23 cellular contexts compared by ENCODE assay signal in the genomic region with DNA sequence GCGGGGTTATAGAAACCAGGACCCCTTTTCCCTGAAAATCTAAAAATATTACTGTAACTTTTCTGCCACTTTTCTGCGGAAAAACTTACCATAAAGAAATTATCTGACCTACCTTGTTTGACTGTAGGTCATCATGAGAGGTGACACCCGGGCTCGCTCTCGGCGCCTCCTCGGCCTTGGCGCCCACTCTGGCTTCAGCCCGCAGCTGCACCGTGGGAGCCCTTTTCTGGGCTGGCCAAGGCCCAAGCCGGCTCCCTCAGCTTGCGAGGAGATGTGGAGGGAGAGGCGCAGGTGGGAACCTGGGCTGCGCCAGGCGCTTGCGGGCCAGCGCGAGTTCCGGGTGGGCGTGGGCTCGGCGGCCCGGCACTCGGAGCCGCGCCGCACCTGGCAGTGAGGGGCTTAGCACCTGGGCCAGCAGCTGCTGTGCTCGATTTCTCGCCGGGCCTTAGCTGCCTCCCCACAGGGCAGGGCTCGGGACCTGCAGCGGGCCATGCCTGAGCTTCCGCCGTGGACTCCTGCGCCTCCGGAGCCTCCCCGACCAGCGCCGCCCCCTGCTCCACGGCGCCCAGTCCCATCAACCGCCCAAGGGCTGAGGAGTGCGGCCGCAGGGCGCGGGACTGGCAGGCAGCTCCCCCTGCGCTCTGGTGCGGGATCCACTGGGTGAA.
"Had no signal": no experiment of that assay in that cellular context is flagged by ENCODE, and none has a peak within 500 bp of the region (broad histone marks: within the 10 kb centered on the region; RNA-seq: fewer than 3 reads in every experiment).

No MANE protein-coding gene starts in this region.

- H3K27ac ChIP-seq: heart right ventricle, hepatocyte, left ventricle myocardium inferior, neutrophil, ovary, right atrium auricular region, sigmoid colon, spleen, suprapubic skin, tibial nerve, vagina had no signal

- H3K4me1 ChIP-seq: heart right ventricle, right atrium auricular region, sigmoid colon, spleen, suprapubic skin, tibial nerve, vagina had no signal

- H2AFZ ChIP-seq: hepatocyte had no signal

- H3K9me3 Mint-ChIP-seq: stimulated activated effector memory CD8-positive, alpha-beta T cell treated with anti-CD3 and anti-CD28 coated beads, Interleukin-12 subunit alpha, Interleukin-12 subunit beta, amount 100 ng/mL, for 72 hours; stimulated activated naive CD8-positive, alpha-beta T cell treated with anti-CD3 and anti-CD28 coated beads, Interleukin-15, Interleukin-2, amounts not matched to agents 100 ng/mL and 50 ng/mL, for 24 hours had no signal

- ATAC-seq: naive thymus-derived CD8-positive, alpha-beta T cell; stimulated activated effector memory CD8-positive, alpha-beta T cell treated with anti-CD3 and anti-CD28 coated beads, Interleukin-12 subunit alpha, Interleukin-12 subunit beta, amount 100 ng/mL, for 72 hours had no signal

- H3K27me3 ChIP-seq: heart right ventricle, hepatocyte, neutrophil, ovary, right atrium auricular region, sigmoid colon, spleen, suprapubic skin, tibial nerve, vagina had no signal

- H3K27me3 Mint-ChIP-seq: progenitor cell of endocrine pancreas; stimulated activated naive CD8-positive, alpha-beta T cell treated with anti-CD3 and anti-CD28 coated beads, Interleukin-15, Interleukin-2, amounts not matched to agents 100 ng/mL and 50 ng/mL, for 24 hours; type B pancreatic cell had no signal

- H3K36me3 Mint-ChIP-seq: naive thymus-derived CD8-positive, alpha-beta T cell; stimulated activated effector memory CD8-positive, alpha-beta T cell treated with anti-CD3 and anti-CD28 coated beads, Interleukin-12 subunit alpha, Interleukin-12 subunit beta, amount 100 ng/mL, for 72 hours; type B pancreatic cell had no signal

- H3K4me2 ChIP-seq: hepatocyte had no signal

- H3K4me1 Mint-ChIP-seq: naive thymus-derived CD8-positive, alpha-beta T cell; nephron; neural crest cell; stimulated activated effector memory CD8-positive, alpha-beta T cell treated with anti-CD3 and anti-CD28 coated beads, Interleukin-12 subunit alpha, Interleukin-12 subunit beta, amount 100 ng/mL, for 72 hours had no signal

- H3K36me3 ChIP-seq: heart right ventricle, left ventricle myocardium inferior, neutrophil, ovary, right atrium auricular region, sigmoid colon, spleen, suprapubic skin, tibial nerve, vagina had no signal

- H3K4me3 Mint-ChIP-seq: naive thymus-derived CD8-positive, alpha-beta T cell; nephron; neural crest cell; stimulated activated effector memory CD8-positive, alpha-beta T cell treated with anti-CD3 and anti-CD28 coated beads, Interleukin-12 subunit alpha, Interleukin-12 subunit beta, amount 100 ng/mL, for 72 hours; stimulated activated naive CD8-positive, alpha-beta T cell treated with anti-CD3 and anti-CD28 coated beads, Interleukin-15, Interleukin-2, amounts not matched to agents 100 ng/mL and 50 ng/mL, for 24 hours; type B pancreatic cell had no signal

- H3K9me3 ChIP-seq: heart right ventricle, left ventricle myocardium inferior, neutrophil, ovary, right atrium auricular region, sigmoid colon, suprapubic skin, vagina had no signal

- H3K4me3 ChIP-seq: heart right ventricle, hepatocyte, left ventricle myocardium inferior, lung, ovary, right atrium auricular region, sigmoid colon, spleen, suprapubic skin, tibial nerve, vagina had no signal

- H3K27ac Mint-ChIP-seq: nephron; progenitor cell of endocrine pancreas; stimulated activated effector memory CD8-positive, alpha-beta T cell treated with anti-CD3 and anti-CD28 coated beads, Interleukin-12 subunit alpha, Interleukin-12 subunit beta, amount 100 ng/mL, for 72 hours; stimulated activated naive CD8-positive, alpha-beta T cell treated with anti-CD3 and anti-CD28 coated beads, Interleukin-15, Interleukin-2, amounts not matched to agents 100 ng/mL and 50 ng/mL, for 24 hours; type B pancreatic cell had no signal

- DNase-seq: heart right ventricle; islet precursor cell; left ventricle myocardium inferior; naive thymus-derived CD8-positive, alpha-beta T cell; ovary; sigmoid colon; small intestine; spleen; stimulated activated CD4-positive, alpha-beta T cell treated with anti-CD3 and anti-CD28 coated beads, Interleukin-4, amount 100 ng/mL, for 24 hours; stimulated activated naive CD4-positive, alpha-beta T cell had no signal
